ENCODE assay signal across 31 cellular contexts in genomic region chr4:86558799-86559198, GRCh38. TPM values are rescaled to one million over a fixed set of nuclear protein-coding genes. Genes with fewer than 3 reads are reported as not detected.
DNase-seq lines count a peak whose midpoint lies in the region; ATAC-seq, FAIRE-seq and TF ChIP-seq lines count a peak whose summit lies in the region.
"Had no signal": no experiment of that assay in that cellular context is flagged by ENCODE, and none has a peak within 500 bp of the region (broad histone marks: within the 10 kb centered on the region; RNA-seq: fewer than 3 reads in every experiment).

No MANE protein-coding gene starts in this region.

- peaks cover 3% of the 10 kb centered on the region for H3K36me3 Mint-ChIP-seq in MCF 10A (ENCODE audit: insufficient read depth, unreplicated experiment)
- H3K36me3 Mint-ChIP-seq: naive thymus-derived CD8-positive, alpha-beta T cell had no signal

- in situ Hi-C loops in GM23248 (cut with MboI), result no loop called here

- intact Hi-C loops in MCF 10A (cut with micrococcal nuclease), result loop anchor here (5.0 kb wide), 1 partner anchor 34 kb away; the partner anchor contains the start of gene PTPN13
- intact Hi-C loops in breast epithelium (cut with DNase I; ENCODE audit: low total_unique reads), result no loop called here

- POLR2A ChIA-PET in MCF 10A (lab: Yijun Ruan, JAX), result interaction anchor here (0.8 to 1.8 kb wide), 3 partner anchors 22 to 35 kb away, joined by 3 to 4 read pairs (median 4); partner anchors contain the start of gene PTPN13

- TF ChIP-seq CTCF in MCF 10A (IDR thresholded peaks at IDR 0.05; ENCODE audit: unreplicated experiment) (no peak), breast epithelium (IDR thresholded peaks at IDR 0.05) (no peak), RWPE2 (IDR thresholded peaks at IDR 0.05; ENCODE audit: poor library complexity, severe bottlenecking) (no peak), fibroblast of villous mesenchyme (IDR thresholded peaks at IDR 0.05; ENCODE audit: insufficient read depth, low read depth, low read length) (no peak)

- no peak overlapping the region for H3K9ac ChIP-seq in GM23248

- no peak overlapping the region for H3K4me2 ChIP-seq in GM23248 (ENCODE audit: unreplicated experiment)

- H3K36me3 ChIP-seq in breast epithelium, result no peaks in the 10 kb centered on the region
- H3K36me3 ChIP-seq in RWPE2 (ENCODE audit: low read depth), result no peaks in the 10 kb centered on the region
- H3K36me3 ChIP-seq in small intestine (ENCODE audit: control insufficient read depth in 2 of 2, insufficient read depth in 2 of 2, low read length in 2 of 2), result no peaks in the 10 kb centered on the region
- no peaks in the 10 kb centered on the region for H3K36me3 ChIP-seq in GM23248 (ENCODE audit: low read depth)
- H3K36me3 ChIP-seq: cardiac muscle cell, colonic mucosa, gastroesophageal sphincter, tibial artery had no signal

- no peaks in the 10 kb centered on the region for H3K9me2 ChIP-seq in GM23248 (ENCODE audit: insufficient read depth)

- H3K27me3 Mint-ChIP-seq in MCF 10A (ENCODE audit: insufficient read depth, unreplicated experiment), result no peaks in the 10 kb centered on the region
- H3K27me3 Mint-ChIP-seq: CD4-positive, alpha-beta T cell had no signal

- H3K4me3 ChIP-seq in breast epithelium (no peak overlapping the region), RWPE2 (ENCODE audit: severe bottlenecking) (no peak overlapping the region), fibroblast of villous mesenchyme (ENCODE audit: low read depth, low read length) (no peak overlapping the region), small intestine (ENCODE audit: low read depth in 1 of 2, low read length in 2 of 2) (no peak overlapping the region), GM23248 (no peak overlapping the region)
- H3K4me3 ChIP-seq: cardiac muscle cell, colonic mucosa, gastroesophageal sphincter, psoas muscle, skin epidermis, tibial artery had no signal

- H3K27ac ChIP-seq in breast epithelium, result no peak overlapping the region
- H3K27ac ChIP-seq in RWPE2 (ENCODE audit: poor library complexity, severe bottlenecking), result peak overlapping the region; percentile 69
- H3K27ac ChIP-seq in small intestine (ENCODE audit: low read depth in 1 of 2, low read length in 1 of 2), result no peak overlapping the region
- H3K27ac ChIP-seq in GM23248, result no peak overlapping the region
- H3K27ac ChIP-seq: cardiac muscle cell, colonic mucosa, gastroesophageal sphincter, psoas muscle, tibial artery, VCaP had no signal

- peak overlapping the region; percentile 97 for H3K27ac Mint-ChIP-seq in MCF 10A (ENCODE audit: low read depth, unreplicated experiment)
- H3K27ac Mint-ChIP-seq: CD4-positive, alpha-beta T cell; naive thymus-derived CD8-positive, alpha-beta T cell had no signal

- no TSS peak for BruUV-seq in MCF 10A (replicated peaks; lab: Mats Ljungman, UMichigan)

- ATAC-seq in RWPE2 (ENCODE audit: low read depth), result peak; percentile 83
- ATAC-seq: activated T-cell treated with anti-CD3 and anti-CD28 coated beads, Interleukin-2, amount 50 U/mL, for 4 hours; gastroesophageal sphincter; naive thymus-derived CD8-positive, alpha-beta T cell; psoas muscle had no signal

- H3K27me3 ChIP-seq in breast epithelium (no peaks in the 10 kb centered on the region), RWPE2 (ENCODE audit: insufficient read depth, poor library complexity, severe bottlenecking) (no peaks in the 10 kb centered on the region), small intestine (ENCODE audit: control insufficient read depth in 2 of 2, insufficient read depth in 2 of 2, low read length in 2 of 2) (no peaks in the 10 kb centered on the region), GM23248 (replicated peaks; ENCODE audit: insufficient read depth) (no peaks in the 10 kb centered on the region)
- H3K27me3 ChIP-seq: cardiac muscle cell, colonic mucosa, gastroesophageal sphincter, tibial artery had no signal

- 27 to 69% (median 55%) methylated on average over 1 of the region's 1 CpG for WGBS in small intestine, 3 donors
- 94 to 100% methylated on average over 1 of the region's 1 CpG for WGBS in GM23248 (ENCODE audit: low coverage in 1 of 2, low lambda C conversion rate in 2 of 2, missing lambda C conversion rate in 2 of 2), 2 experiments

- H3K4me1 ChIP-seq in breast epithelium (no peaks in the 10 kb centered on the region), RWPE2 (ENCODE audit: insufficient read depth, poor library complexity, severe bottlenecking) (peaks cover 34% of the 10 kb centered on the region), small intestine (ENCODE audit: control insufficient read depth in 2 of 2, insufficient read depth in 1 of 2, low read depth in 1 of 2, low read length in 1 of 2) (no peaks in the 10 kb centered on the region), GM23248 (ENCODE audit: insufficient read depth) (peaks cover 13% of the 10 kb centered on the region)
- H3K4me1 ChIP-seq: colonic mucosa, gastroesophageal sphincter, psoas muscle had no signal

- no peak overlapping the region for H2AFZ ChIP-seq in GM23248

- no peaks in the 10 kb centered on the region for H3K79me2 ChIP-seq in GM23248 (ENCODE audit: insufficient read depth)

- FAIRE-seq in small intestine (lab: Jason Lieb, UNC), result no peak
- FAIRE-seq: islet of Langerhans had no signal

- no peaks in the 10 kb centered on the region for H3K9me3 ChIP-seq in breast epithelium
- no peaks in the 10 kb centered on the region for H3K9me3 ChIP-seq in RWPE2 (ENCODE audit: severe bottlenecking)
- no peaks in the 10 kb centered on the region for H3K9me3 ChIP-seq in small intestine (ENCODE audit: control insufficient read depth, low read depth)
- no peaks in the 10 kb centered on the region for H3K9me3 ChIP-seq in GM23248 (ENCODE audit: low read depth)
- H3K9me3 ChIP-seq: colonic mucosa, gastroesophageal sphincter, psoas muscle, tibial artery had no signal

- DNase-seq in MCF 10A (ENCODE audit: unreplicated experiment) (peak; percentile 85), breast epithelium (ENCODE audit: low spot score in 2 of 2) (no peak), RWPE2 (ENCODE audit: low spot score) (no peak), fibroblast of villous mesenchyme (ENCODE audit: low read depth) (peak; percentile 10), small intestine (no peak), GM23248 (no peak), NCI-H2196 (lab: John Stamatoyannopoulos, UW; ENCODE audit: unreplicated experiment) (no peak), NCI-H510A (lab: John Stamatoyannopoulos, UW) (no peak)
- DNase-seq: activated CD4-positive, alpha-beta T cell treated with anti-CD3 and anti-CD28 coated beads for 4 hours; activated naive CD4-positive, alpha-beta T cell; activated T-cell treated with anti-CD3 and anti-CD28 coated beads, Interleukin-2, amount 50 U/mL, for 4 hours; CD4-positive, alpha-beta T cell; colonic mucosa; DMS 273 treated with DMSO at 0.1 percent for 48 hours; effector CD8-positive, alpha-beta T cell; GOT3; naive thymus-derived CD8-positive, alpha-beta T cell; NCI-H2029; NCI-H226; nucleus accumbens; psoas muscle; Right ventricle myocardium superior; stimulated activated CD4-positive, alpha-beta T cell treated with anti-CD3 and anti-CD28 coated beads, Interleukin-1b, Interleukin-23, amount 100 ng/mL, for 48 hours; stimulated activated CD8-positive, alpha-beta memory T cell treated with anti-CD3 and anti-CD28 coated beads, Interleukin-4, amount 100 ng/mL, for 48 hours; T-helper 9 cell; tibial artery had no signal

- CTCF ChIA-PET in MCF 10A (lab: Yijun Ruan, JAX), result no interaction called here

- no peak for TF ChIP-seq POLR2A in breast epithelium (IDR thresholded peaks at IDR 0.05)

- no peaks in the 10 kb centered on the region for H4K20me1 ChIP-seq in GM23248 (ENCODE audit: insufficient read depth)

- H3K9me3 Mint-ChIP-seq in MCF 10A (ENCODE audit: unreplicated experiment), result no peaks in the 10 kb centered on the region
- H3K9me3 Mint-ChIP-seq: activated T-cell treated with anti-CD3 and anti-CD28 coated beads, Interleukin-2, amount 50 U/mL, for 4 hours; CD4-positive, alpha-beta T cell; naive thymus-derived CD8-positive, alpha-beta T cell had no signal

- H3F3A ChIP-seq in GM23248 (ENCODE audit: insufficient read depth), result no peaks in the 10 kb centered on the region

- peaks cover 18% of the 10 kb centered on the region for H3K4me1 Mint-ChIP-seq in MCF 10A (ENCODE audit: insufficient read depth, unreplicated experiment)

- H3K4me3 Mint-ChIP-seq in MCF 10A (ENCODE audit: unreplicated experiment), result no peak overlapping the region
- H3K4me3 Mint-ChIP-seq: activated T-cell treated with anti-CD3 and anti-CD28 coated beads, Interleukin-2, amount 50 U/mL, for 4 hours; CD4-positive, alpha-beta T cell; naive thymus-derived CD8-positive, alpha-beta T cell had no signal

RNA-seq across cellular contexts. Expression of gene PTPN13, which starts 35.3 kb away (rescaled TPM):
- total RNA-seq in MCF 10A (2022), result 23.0 and 28.3 TPM in 2 replicates
- total RNA-seq in breast epithelium, result 10 to 100 TPM; 36.3 to 49.6 (median 41.3) TPM
- total RNA-seq in fibroblast of villous mesenchyme, result 68.3 and 73.0 TPM in 2 replicates
- polyA plus RNA-seq in small intestine, result under 1 TPM; 0.22 to 0.94 (median 0.27) TPM
- total RNA-seq in GM23248 (2014; rRNA removed; shearing (Covaris generic)), result 42.7 and 43.2 TPM in 2 replicates
- 11.6 and 13.0 TPM in 2 replicates for polyA plus RNA-seq in GM23248 (2016; fragmentation: Nextera tagmentation; extraction: Ambion mirVana)
- total RNA-seq: naive thymus-derived CD8-positive, alpha-beta T cell had no signal
- polyA plus RNA-seq: naive thymus-derived CD8-positive, alpha-beta T cell had no signal

Comparison
In these comparisons a context has a peak if more than half of its experiments do, and no peak if none do; other contexts are left out.
1. DNase-seq: peak in MCF 10A (single experiment) and fibroblast of villous mesenchyme (single experiment); none in breast epithelium (0 of 2), RWPE2 (single experiment), small intestine (single experiment), GM23248 (single experiment), NCI-H2196 (single experiment) and NCI-H510A (single experiment).